In the genomic region with DNA sequence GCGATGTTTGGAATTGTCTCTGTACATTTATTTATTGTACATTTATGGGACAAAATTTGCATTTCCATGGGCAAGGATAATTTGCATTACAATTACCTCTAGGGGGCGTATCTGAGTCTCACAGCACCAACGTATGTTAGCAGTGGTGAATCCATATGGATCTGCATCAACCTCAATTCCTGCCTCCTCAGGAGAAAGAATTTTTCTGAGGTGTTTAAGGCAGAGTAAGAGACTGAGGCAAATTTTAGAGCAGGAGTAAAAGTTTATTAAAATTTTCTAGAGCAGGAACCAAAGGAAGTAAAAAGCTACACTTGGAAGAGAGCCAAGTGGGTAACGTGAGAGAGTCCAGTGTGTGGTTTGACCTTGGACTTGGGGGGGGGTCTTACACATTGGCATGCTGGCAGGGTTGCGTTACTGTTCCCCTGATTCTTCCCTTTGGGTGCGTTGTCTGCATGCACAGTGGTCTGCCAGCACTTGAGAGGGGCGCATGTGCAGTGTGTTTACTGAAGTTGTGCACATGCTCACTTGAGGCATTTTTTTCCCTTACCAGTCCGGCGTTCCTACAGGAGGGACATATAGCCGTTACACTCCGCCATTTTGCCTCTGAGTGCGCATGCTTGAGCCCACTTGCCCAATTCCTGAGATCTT, we compare ENCODE assay signal across 8 cellular contexts. TPM values are rescaled to one million over a fixed set of nuclear protein-coding genes. Genes with fewer than 3 reads are reported as not detected.
A peak's percentile ranks its signal among the peaks of the same experiment; 100 is the strongest.
DNase-seq lines count a peak whose midpoint lies in the region; ATAC-seq and TF ChIP-seq lines count a peak whose summit lies in the region.

No MANE protein-coding gene starts in this region.

- H3K4me3 Mint-ChIP-seq in natural killer cell: no peak overlapping the region
- no peak overlapping the region for H3K4me3 Mint-ChIP-seq in natural killer cell treated with Interleukin-12 subunit alpha and Interleukin-12 subunit beta and Interleukin-15 and Interleukin-18, amount 100 ng/mL, for 72 hours

- no peak for TF ChIP-seq RAD21 in neural cell (conservative IDR thresholded peaks at IDR 0.05)

- no peaks in the 10 kb centered on the region for H3K79me2 ChIP-seq in neural cell (replicated peaks; ENCODE audit: insufficient read depth, low read length)

- TF ChIP-seq CTCF in natural killer cell (IDR thresholded peaks at IDR 0.05): peak; percentile 70
- peak; percentile 22 for TF ChIP-seq CTCF in neural cell (IDR thresholded peaks at IDR 0.05; ENCODE audit: poor library complexity, severe bottlenecking)

- no peak overlapping the region for H3K4me2 ChIP-seq in neural cell (ENCODE audit: low read length)

- DNase-seq in natural killer cell (no peak), NCI-H774 (lab: John Stamatoyannopoulos, UW) (peak; percentile 49), dedifferentiated amniotic fluid mesenchymal stem cell (ENCODE audit: extremely low spot score) (peak; percentile 83)
- DNase-seq in natural killer cell treated with Interleukin-12 subunit alpha and Interleukin-12 subunit beta and Interleukin-15 and Interleukin-18, amount 100 ng/mL, for 72 hours (ENCODE audit: low spot score): no peak
- no peak for DNase-seq in stimulated activated CD4-positive, alpha-beta T cell treated with anti-CD3 and anti-CD28 coated beads, Interleukin-4, amount 100 ng/mL, for 1 hour
- no peak for DNase-seq in activated effector memory CD4-positive, alpha-beta T cell treated with anti-CD3 and anti-CD28 coated beads, Interleukin-2, amount 50 U/mL, for 16 hours

- no peaks in the 10 kb centered on the region for H3K36me3 Mint-ChIP-seq in natural killer cell
- peaks cover 5% of the 10 kb centered on the region for H3K36me3 Mint-ChIP-seq in natural killer cell treated with Interleukin-12 subunit alpha and Interleukin-12 subunit beta and Interleukin-15 and Interleukin-18, amount 100 ng/mL, for 72 hours

- no peaks in the 10 kb centered on the region for H3K9me2 ChIP-seq in neural cell (ENCODE audit: insufficient read depth, low read length)

- no peaks in the 10 kb centered on the region for H3F3A ChIP-seq in neural cell (ENCODE audit: insufficient read depth, low read length, poor library complexity, severe bottlenecking)

- H3K36me3 ChIP-seq in neural cell (ENCODE audit: insufficient read depth, low read length): no peaks in the 10 kb centered on the region

- no peak overlapping the region for H2AFZ ChIP-seq in neural cell (ENCODE audit: low read depth, low read length)

- no peak overlapping the region for H3K4me3 ChIP-seq in neural cell (ENCODE audit: low read length)

- peaks cover 4 to 5% of the 10 kb centered on the region in 2 donors for H3K4me1 Mint-ChIP-seq in natural killer cell
- peaks cover 8 to 12% of the 10 kb centered on the region in 2 donors for H3K4me1 Mint-ChIP-seq in natural killer cell treated with Interleukin-12 subunit alpha and Interleukin-12 subunit beta and Interleukin-15 and Interleukin-18, amount 100 ng/mL, for 72 hours (ENCODE audit: low read depth in 2 of 2)

- H3K9ac ChIP-seq in neural cell (ENCODE audit: low read length): no peak overlapping the region

- no peaks in the 10 kb centered on the region for H3K9me3 ChIP-seq in neural cell (ENCODE audit: low read length)

- H3K27ac ChIP-seq in neural cell (ENCODE audit: low read length): no peak overlapping the region

- intact Hi-C loops in natural killer cell (cut with micrococcal nuclease): no loop called here

- H4K20me1 ChIP-seq in neural cell (ENCODE audit: insufficient read depth): no peaks in the 10 kb centered on the region

- no peak overlapping the region for H3K27ac Mint-ChIP-seq in natural killer cell
- no peak overlapping the region for H3K27ac Mint-ChIP-seq in natural killer cell treated with Interleukin-12 subunit alpha and Interleukin-12 subunit beta and Interleukin-15 and Interleukin-18, amount 100 ng/mL, for 72 hours

- H3K9me3 Mint-ChIP-seq in natural killer cell: no peaks in the 10 kb centered on the region
- H3K9me3 Mint-ChIP-seq in natural killer cell treated with Interleukin-12 subunit alpha and Interleukin-12 subunit beta and Interleukin-15 and Interleukin-18, amount 100 ng/mL, for 72 hours: no peaks in the 10 kb centered on the region

- no peaks in the 10 kb centered on the region for H3K27me3 Mint-ChIP-seq in natural killer cell (ENCODE audit: low read depth in 2 of 2)
- H3K27me3 Mint-ChIP-seq in natural killer cell treated with Interleukin-12 subunit alpha and Interleukin-12 subunit beta and Interleukin-15 and Interleukin-18, amount 100 ng/mL, for 72 hours: no peaks in the 10 kb centered on the region

- H3K27me3 ChIP-seq in neural cell (ENCODE audit: insufficient read depth, low read depth, low read length): no peaks in the 10 kb centered on the region

- ATAC-seq in natural killer cell (peak in 1 of 3 donors; percentile 45), HG03045 (IDR thresholded peaks at IDR 0.05; ENCODE audit: unreplicated experiment) (no peak)
- no peak for ATAC-seq in natural killer cell treated with Interleukin-12 subunit alpha and Interleukin-12 subunit beta and Interleukin-15 and Interleukin-18, amount 100 ng/mL, for 72 hours

- no peak for TF ChIP-seq EP300 in neural cell (conservative IDR thresholded peaks at IDR 0.05; ENCODE audit: poor library complexity, severe bottlenecking)

TF ChIP-seq in neural cell, 6 proteins besides CTCF, POLR2A, EP300 and RAD21:
- TF ChIP-seq SMC3 (conservative IDR thresholded peaks at IDR 0.05; ENCODE audit: poor library complexity): no peak
- TF ChIP-seq MXI1 (conservative IDR thresholded peaks at IDR 0.05; ENCODE audit: poor library complexity, severe bottlenecking): no peak
- no peak for TF ChIP-seq EZH2 (IDR thresholded peaks at IDR 0.05; ENCODE audit: borderline replicate concordance, insufficient read depth, low read length, poor library complexity, severe bottlenecking)
- TF ChIP-seq, protein P1, sequence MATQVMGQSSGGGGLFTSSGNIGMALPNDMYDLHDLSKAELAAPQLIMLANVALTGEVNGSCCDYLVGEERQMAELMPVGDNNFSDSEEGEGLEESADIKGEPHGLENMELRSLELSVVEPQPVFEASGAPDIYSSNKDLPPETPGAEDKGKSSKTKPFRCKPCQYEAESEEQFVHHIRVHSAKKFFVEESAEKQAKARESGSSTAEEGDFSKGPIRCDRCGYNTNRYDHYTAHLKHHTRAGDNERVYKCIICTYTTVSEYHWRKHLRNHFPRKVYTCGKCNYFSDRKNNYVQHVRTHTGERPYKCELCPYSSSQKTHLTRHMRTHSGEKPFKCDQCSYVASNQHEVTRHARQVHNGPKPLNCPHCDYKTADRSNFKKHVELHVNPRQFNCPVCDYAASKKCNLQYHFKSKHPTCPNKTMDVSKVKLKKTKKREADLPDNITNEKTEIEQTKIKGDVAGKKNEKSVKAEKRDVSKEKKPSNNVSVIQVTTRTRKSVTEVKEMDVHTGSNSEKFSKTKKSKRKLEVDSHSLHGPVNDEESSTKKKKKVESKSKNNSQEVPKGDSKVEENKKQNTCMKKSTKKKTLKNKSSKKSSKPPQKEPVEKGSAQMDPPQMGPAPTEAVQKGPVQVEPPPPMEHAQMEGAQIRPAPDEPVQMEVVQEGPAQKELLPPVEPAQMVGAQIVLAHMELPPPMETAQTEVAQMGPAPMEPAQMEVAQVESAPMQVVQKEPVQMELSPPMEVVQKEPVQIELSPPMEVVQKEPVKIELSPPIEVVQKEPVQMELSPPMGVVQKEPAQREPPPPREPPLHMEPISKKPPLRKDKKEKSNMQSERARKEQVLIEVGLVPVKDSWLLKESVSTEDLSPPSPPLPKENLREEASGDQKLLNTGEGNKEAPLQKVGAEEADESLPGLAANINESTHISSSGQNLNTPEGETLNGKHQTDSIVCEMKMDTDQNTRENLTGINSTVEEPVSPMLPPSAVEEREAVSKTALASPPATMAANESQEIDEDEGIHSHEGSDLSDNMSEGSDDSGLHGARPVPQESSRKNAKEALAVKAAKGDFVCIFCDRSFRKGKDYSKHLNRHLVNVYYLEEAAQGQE (IDR thresholded peaks at IDR 0.05; ENCODE audit: borderline replicate concordance): no peak
- no peak for TF ChIP-seq TAF1 (IDR thresholded peaks at IDR 0.05; ENCODE audit: low read depth)
- no peak for TF ChIP-seq POLR2AphosphoS5 (IDR thresholded peaks at IDR 0.05)

RNA-seq across cellular contexts. Expression of a gene that starts 21.0 kb away (rescaled TPM):
- total RNA-seq in natural killer cell: 10 to 100 TPM; 46.2 to 67.6 (median 57.3) TPM
- 10 to 100 TPM; 40.6 to 73.8 TPM for total RNA-seq in natural killer cell treated with Interleukin-12 subunit alpha and Interleukin-12 subunit beta and Interleukin-15 and Interleukin-18, amount 100 ng/mL, for 72 hours
- 79.3 and 94.5 TPM in 2 replicates for polyA plus RNA-seq in neural cell
- polyA minus RNA-seq in neural cell: 55.0 and 73.2 TPM in 2 replicates

RNA-seq across cellular contexts. Expression of a gene that starts 45.3 kb away (rescaled TPM):
- total RNA-seq in natural killer cell: 100 to 1,000 TPM in 2 of 3 donors, 10 to 100 TPM in 1; 92.9 to 103 (median 103) TPM
- 10 to 100 TPM in 1 of 2 donors, 1 to 10 TPM in 1; 9.4 to 40.9 TPM for total RNA-seq in natural killer cell treated with Interleukin-12 subunit alpha and Interleukin-12 subunit beta and Interleukin-15 and Interleukin-18, amount 100 ng/mL, for 72 hours
- 2.4 and 7.7 TPM in 2 replicates for polyA plus RNA-seq in neural cell
- 2.2 and 4.4 TPM in 2 replicates for polyA minus RNA-seq in neural cell

Comparison
In these comparisons a context has a peak if more than half of its experiments do, and no peak if none do; other contexts are left out.
1. DNase-seq: peak in NCI-H774 (single experiment) and dedifferentiated amniotic fluid mesenchymal stem cell (single experiment); none in natural killer cell (single experiment), natural killer cell treated with Interleukin-12 subunit alpha and Interleukin-12 subunit beta and Interleukin-15 and Interleukin-18, amount 100 ng/mL, for 72 hours (single experiment), stimulated activated CD4-positive, alpha-beta T cell treated with anti-CD3 and anti-CD28 coated beads, Interleukin-4, amount 100 ng/mL, for 1 hour (single experiment) and activated effector memory CD4-positive, alpha-beta T cell treated with anti-CD3 and anti-CD28 coated beads, Interleukin-2, amount 50 U/mL, for 16 hours (single experiment).